Comparison of ENCODE assay signal across 8 cellular contexts in the genomic region with DNA sequence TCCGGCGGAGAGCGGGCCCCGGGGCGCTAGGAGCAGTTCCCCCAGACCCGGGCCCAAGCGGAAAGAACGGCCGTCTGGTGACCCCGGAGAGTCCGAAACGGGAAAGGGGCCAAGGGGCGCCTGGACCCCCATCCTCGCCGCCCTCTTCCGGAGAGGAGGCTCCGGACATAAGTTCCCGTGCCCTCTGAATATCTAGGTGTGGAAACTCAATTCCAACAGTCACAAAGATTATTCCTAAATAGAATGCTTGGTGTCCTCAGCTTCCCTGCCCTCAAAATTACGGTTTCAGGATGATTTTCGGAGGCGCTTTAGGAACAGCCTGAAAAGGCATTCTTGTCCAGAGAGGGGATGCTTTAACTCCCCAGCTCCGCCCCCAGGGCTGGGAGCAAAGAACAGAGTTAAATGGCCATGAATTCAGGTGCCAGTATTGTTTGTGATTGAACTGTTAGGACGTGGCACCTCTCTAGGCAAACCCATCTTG. TPM values are rescaled to one million over a fixed set of nuclear protein-coding genes. Genes with fewer than 3 reads are reported as not detected.
DNase-seq lines count a peak whose midpoint lies in the region; ATAC-seq and TF ChIP-seq lines count a peak whose summit lies in the region.

No MANE protein-coding gene starts in this region.

- H3K27me3 ChIP-seq in AG04450 (ENCODE audit: control insufficient read depth, insufficient read depth, low read length) (no peaks in the 10 kb centered on the region), colonic mucosa (no peaks in the 10 kb centered on the region)

- H3K27ac ChIP-seq in AG04450 (ENCODE audit: low read depth, low read length), result peak overlapping the region; percentile 82
- H3K27ac ChIP-seq in colonic mucosa, result peak overlapping the region; percentile 94

- CTCF ChIA-PET in AG04450 (lab: Charles Lee), result no interaction called here

- ATAC-seq in mucosa of descending colon (peak; percentile 4), GM19351 (IDR thresholded peaks at IDR 0.05; ENCODE audit: unreplicated experiment) (no peak), GM21619 (IDR thresholded peaks at IDR 0.05; ENCODE audit: unreplicated experiment) (no peak), HG02623 (IDR thresholded peaks at IDR 0.05; ENCODE audit: unreplicated experiment) (no peak)

- H3K4me1 ChIP-seq in colonic mucosa (peaks cover 6% of the 10 kb centered on the region), mucosa of descending colon (ENCODE audit: low read depth) (peaks cover 13% of the 10 kb centered on the region)

- peak overlapping the region; percentile 64 to 92 for H3K9ac ChIP-seq in colonic mucosa (ENCODE audit: low read depth in 2 of 2, low read length in 2 of 2)

- intact Hi-C loops in colonic mucosa (cut with DNase I) (no loop called here), mucosa of descending colon (cut with DNase I, micrococcal nuclease) (no loop called here)

- TF ChIP-seq CTCF in AG04450 (IDR thresholded peaks at IDR 0.05; ENCODE audit: low read depth, low read length) (no peak; the same call in 1 of the 2 replicates), colonic mucosa (IDR thresholded peaks at IDR 0.05) (no peak), mucosa of descending colon (IDR thresholded peaks at IDR 0.05) (no peak)

- H3K4me3 ChIP-seq in AG04450 (ENCODE audit: low read depth, low read length), result peak overlapping the region; percentile 95
- H3K4me3 ChIP-seq in colonic mucosa, result peak overlapping the region; percentile 85
- peak overlapping the region; percentile 65 for H3K4me3 ChIP-seq in mucosa of descending colon

- H3K9me3 ChIP-seq in AG04450 (ENCODE audit: control insufficient read depth, insufficient read depth, low read length) (no peaks in the 10 kb centered on the region; the same call in 1 of the 2 replicates), colonic mucosa (no peaks in the 10 kb centered on the region), mucosa of descending colon (no peaks in the 10 kb centered on the region)

- DNase-seq in AG04450 (ENCODE audit: low read depth, low spot score), result no peak
- DNase-seq in HuH-7 (ENCODE audit: low spot score), result peak; percentile 51
- DNase-seq in colonic mucosa, result peak; percentile 50
- DNase-seq in mucosa of descending colon, result peak in 2 of 3 donors; percentile 39 to 50
- no peak for DNase-seq in T-helper 9 cell

- POLR2A ChIA-PET in AG04450 (lab: Yijun Ruan, JAX), result interaction anchor here (0.6 to 2.3 kb wide), 8 partner anchors 11 to 258 kb away, joined by 3 to 11 read pairs (median 4); no protein-coding TSS in a partner anchor

- H3K36me3 ChIP-seq in colonic mucosa (no peaks in the 10 kb centered on the region), mucosa of descending colon (ENCODE audit: low read depth) (no peaks in the 10 kb centered on the region)

RNA-seq across cellular contexts. Expression of gene LHFPL2, which starts 0.7 kb away (rescaled TPM):
- 19.4 and 20.1 TPM in 2 replicates for polyA plus RNA-seq in AG04450 (2011; rRNA removed)
- 22.8 and 30.2 TPM in 2 replicates for polyA minus RNA-seq in AG04450 (2011; rRNA and poly(A)+ RNA removed)
- total RNA-seq in colonic mucosa (10 to 100 TPM; 35.5 to 39.2 TPM), mucosa of descending colon (10 to 100 TPM; 44.8 to 63.6 (median 50.2) TPM)

Comparison
In these comparisons a context has a peak if more than half of its experiments do, and no peak if none do; other contexts are left out.
1. DNase-seq: peak in HuH-7 (single experiment), colonic mucosa (single experiment) and mucosa of descending colon (2 of 3); none in AG04450 (single experiment) and T-helper 9 cell (single experiment).
2. Peak in every context shown above with its lines, with median percentiles within 50 percentile points of each other: H3K4me3 ChIP-seq.